20 cellular contexts compared by ENCODE assay signal in genomic region chr4:6265546-6265945, GRCh38. TPM values are rescaled to one million over a fixed set of nuclear protein-coding genes. Genes with fewer than 3 reads are reported as not detected.
DNase-seq lines count a peak whose midpoint lies in the region; ATAC-seq, FAIRE-seq and TF ChIP-seq lines count a peak whose summit lies in the region.
"Had no signal": no experiment of that assay in that cellular context is flagged by ENCODE, and none has a peak within 500 bp of the region (broad histone marks: within the 10 kb centered on the region; RNA-seq: fewer than 3 reads in every experiment).

No MANE protein-coding gene starts in this region.

- intact Hi-C loops in body of pancreas (cut with DNase I), result no loop called here

- ATAC-seq in body of pancreas (no peak), omental fat pad (ENCODE audit: low FRiP score) (no peak)

- H3K36me3 ChIP-seq in BLaER1 (no peaks in the 10 kb centered on the region), trophoblast cell (ENCODE audit: control insufficient read depth in 1 of 2, insufficient read depth in 2 of 2, low read length in 2 of 2) (no peaks in the 10 kb centered on the region), body of pancreas (replicated peaks in 1 of 2; ENCODE audit: insufficient read depth in 1 of 2, low read depth in 2 of 2) (no peaks in the 10 kb centered on the region)
- H3K36me3 ChIP-seq: HAP-1 had no signal

- FAIRE-seq in D721Med (lab: Jason Lieb, UNC), result no peak
- FAIRE-seq: GM12892, H54 had no signal

- no peak overlapping the region for H3K18ac ChIP-seq in trophoblast cell (ENCODE audit: low read length)

- H3K9ac ChIP-seq in BLaER1 (no peak overlapping the region), trophoblast cell (ENCODE audit: low read length) (no peak overlapping the region)

- no peaks in the 10 kb centered on the region for H3K9me3 ChIP-seq in BLaER1
- H3K9me3 ChIP-seq in trophoblast cell (ENCODE audit: insufficient read depth, low read depth, low read length), result no peaks in the 10 kb centered on the region
- no peaks in the 10 kb centered on the region for H3K9me3 ChIP-seq in body of pancreas
- H3K9me3 ChIP-seq: HAP-1 had no signal

- no peak overlapping the region for H4K91ac ChIP-seq in trophoblast cell (ENCODE audit: low read depth, low read length)

- no peak overlapping the region for H3K23ac ChIP-seq in trophoblast cell (ENCODE audit: low read length)

- H2AFZ ChIP-seq in trophoblast cell (ENCODE audit: insufficient read depth, low read length, poor library complexity), result no peak overlapping the region

- H3K4me3 ChIP-seq in BLaER1 (no peak overlapping the region), trophoblast cell (ENCODE audit: low read depth, low read length) (no peak overlapping the region), body of pancreas (no peak overlapping the region)
- H3K4me3 ChIP-seq: HAP-1 had no signal

- H4K8ac ChIP-seq in trophoblast cell (ENCODE audit: low read depth, low read length), result no peak overlapping the region

- H3K27ac ChIP-seq in BLaER1 (no peak overlapping the region), trophoblast cell (ENCODE audit: low read depth, low read length) (no peak overlapping the region), body of pancreas (no peak overlapping the region)

- peak; percentile 18 for DNase-seq in EH (ENCODE audit: low read depth)
- peak; percentile 28 for DNase-seq in amniotic epithelial cell (ENCODE audit: low read depth)
- peak; percentile 80 to 91 for DNase-seq in trophoblast cell
- no peak for DNase-seq in body of pancreas
- no peak for DNase-seq in omental fat pad (ENCODE audit: low spot score)
- no peak for DNase-seq in NCI-H1092 treated with DMSO at 0.1 percent for 48 hours (lab: John Stamatoyannopoulos, UW)
- no peak for DNase-seq in D721Med (ENCODE audit: insufficient read length, low spot score)
- DNase-seq: C1 segment of cervical spinal cord; Calu3; CD4-positive, alpha-beta memory T cell; COR-L47; DMS153; DMS79; GF-D8; GOT3; HFFc6 had no signal

- no peak overlapping the region for H2BK120ac ChIP-seq in trophoblast cell (ENCODE audit: insufficient read depth, low read length, poor library complexity)

- H2BK5ac ChIP-seq in trophoblast cell (ENCODE audit: low read depth, low read length, poor library complexity), result no peak overlapping the region

- H3K79me1 ChIP-seq in trophoblast cell (ENCODE audit: low read length), result peaks cover 10% of the 10 kb centered on the region

- H4K12ac ChIP-seq in trophoblast cell (ENCODE audit: low read depth, low read length), result no peak overlapping the region

- no peak overlapping the region for H2BK12ac ChIP-seq in trophoblast cell (ENCODE audit: low read length)

- no peak overlapping the region for H2AK5ac ChIP-seq in trophoblast cell (ENCODE audit: low read length)

- H3K4me1 ChIP-seq in BLaER1 (peaks cover 91% of the 10 kb centered on the region), trophoblast cell (ENCODE audit: control insufficient read depth in 1 of 2, insufficient read depth in 2 of 2, low read length in 2 of 2) (peaks cover 5 to 7% of the 10 kb centered on the region in 2 experiments), body of pancreas (peaks cover 10% of the 10 kb centered on the region)

- TF ChIP-seq CTCF in body of pancreas (IDR thresholded peaks at IDR 0.05) (no peak), omental fat pad (IDR thresholded peaks at IDR 0.05) (no peak), D721Med (IDR thresholded peaks at IDR 0.05; ENCODE audit: insufficient read depth, missing control alignments) (no peak)

- H3K27me3 ChIP-seq in BLaER1, result peaks cover 3% of the 10 kb centered on the region; the same call in 1 of the 2 replicates
- no peaks in the 10 kb centered on the region for H3K27me3 ChIP-seq in trophoblast cell (ENCODE audit: insufficient read depth, low read length)
- H3K27me3 ChIP-seq in body of pancreas, result no peaks in the 10 kb centered on the region

- H3K4me2 ChIP-seq in BLaER1, result peak overlapping the region; percentile 89
- no peak overlapping the region for H3K4me2 ChIP-seq in trophoblast cell (ENCODE audit: low read length)

- peaks cover 3% of the 10 kb centered on the region for H3K79me2 ChIP-seq in trophoblast cell (ENCODE audit: control insufficient read depth, insufficient read depth, low read length, poor library complexity)

- no peak overlapping the region for H3K4ac ChIP-seq in trophoblast cell (ENCODE audit: low read depth, low read length)

- no CpG with 5 or more reads among the region's 3 CpGs for WGBS in trophoblast cell (ENCODE audit: extremely low coverage, insufficient coverage, insufficient read length)
- 85 to 92% methylated on average over 3 of the region's 3 CpGs for WGBS in body of pancreas, 2 donors

- no peak for TF ChIP-seq POLR2A in body of pancreas (IDR thresholded peaks at IDR 0.05)

- no peak overlapping the region for H3K14ac ChIP-seq in trophoblast cell (ENCODE audit: low read length)

- peaks cover 3% of the 10 kb centered on the region for H4K20me1 ChIP-seq in BLaER1

RNA-seq across cellular contexts. Expression of gene WFS1, which starts 4.1 kb away (rescaled TPM):
- polyA plus RNA-seq in trophoblast cell (2013), result 65.0 and 74.6 TPM in 2 replicates
- total RNA-seq in body of pancreas (10 to 100 TPM; 18.4 to 31.6 TPM), omental fat pad (10 to 100 TPM; 35.9 to 91.3 (median 38.2) TPM)

Comparison
In these comparisons a context has a peak if more than half of its experiments do, and no peak if none do; other contexts are left out.
1. DNase-seq: peak in EH (single experiment), amniotic epithelial cell (single experiment) and trophoblast cell (2 of 2); none in body of pancreas (0 of 4), omental fat pad (single experiment), NCI-H1092 treated with DMSO at 0.1 percent for 48 hours (single experiment) and D721Med (single experiment).